ENCODE assay signal across 1 cellular context in the genomic region with DNA sequence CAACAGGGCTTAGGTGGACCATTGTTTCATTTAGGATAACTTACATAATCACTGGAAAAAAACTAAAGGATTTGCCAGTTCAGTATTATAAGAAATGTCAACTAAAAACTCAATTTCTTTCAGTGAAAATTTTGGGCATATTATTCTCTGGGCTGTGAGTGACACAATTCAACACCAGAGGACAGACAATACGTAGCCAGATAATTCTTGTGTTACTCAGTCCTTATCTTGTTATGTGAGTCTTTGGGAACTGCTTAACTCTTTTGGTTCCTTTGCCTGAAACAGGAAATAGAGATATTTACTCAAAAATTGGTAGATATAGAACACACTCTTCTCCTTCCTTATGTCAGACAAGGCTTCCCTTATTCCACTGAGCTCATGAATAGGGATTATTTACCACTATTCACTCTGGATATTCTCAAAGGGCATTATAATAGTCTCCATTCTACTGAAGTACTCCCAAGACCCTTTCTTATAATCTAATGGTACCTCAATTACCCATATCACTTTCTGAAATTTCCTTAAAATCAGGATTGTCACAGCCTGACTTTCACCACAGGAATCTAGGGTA.
TF ChIP-seq lines count a peak whose summit lies in the region.

No MANE protein-coding gene starts in this region.

TF ChIP-seq in IMR-90, 13 proteins besides CTCF, POLR2A, EP300 and RAD21 (continued from another document):
- TF ChIP-seq RFX5 (IDR thresholded peaks at IDR 0.05; ENCODE audit: low read depth, low read length), result no peak
TF ChIP-seq in IMR-90: peak in this region for 0.
